In the genomic region with DNA sequence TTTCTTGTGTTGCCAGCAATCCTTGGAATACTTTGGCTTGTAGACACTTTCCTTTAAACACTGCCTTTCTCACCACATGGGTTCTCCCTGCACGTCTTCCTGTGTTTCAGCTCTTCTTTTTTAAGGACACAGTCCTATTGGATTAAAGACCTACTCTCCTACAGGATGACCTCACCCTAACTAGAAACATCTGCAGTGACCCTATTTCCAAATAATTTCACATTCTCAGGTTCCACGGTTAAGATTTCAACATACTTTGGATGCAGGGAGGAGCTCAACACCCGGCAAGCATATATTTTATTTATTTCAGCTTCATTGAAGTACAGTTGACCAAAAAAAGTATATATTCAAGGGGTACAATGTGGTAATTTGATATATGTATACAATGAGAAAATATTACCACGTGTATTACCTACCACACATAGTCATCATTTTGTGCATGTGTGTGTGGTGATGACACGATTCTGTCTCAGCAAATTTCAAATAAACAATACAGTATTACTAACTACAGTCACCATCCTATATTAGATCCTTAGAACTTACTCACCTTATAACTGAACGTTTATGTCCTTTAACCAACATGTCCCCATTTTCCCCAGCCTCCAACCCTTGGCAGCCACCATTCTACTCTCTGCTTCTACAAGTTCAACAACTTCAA, we compare ENCODE assay signal across 12 cellular contexts.
"Had no signal": no experiment of that assay in that cellular context is flagged by ENCODE, and none has a peak within 500 bp of the region (broad histone marks: within the 10 kb centered on the region; RNA-seq: fewer than 3 reads in every experiment).

No MANE protein-coding gene starts in this region.

- H3K36me3 ChIP-seq: tibial artery had no signal

- ATAC-seq: activated T-cell treated with anti-CD3 and anti-CD28 coated beads, Interleukin-2, amount 50 U/mL, for 72 hours; natural killer cell treated with Interleukin-12 subunit alpha and Interleukin-12 subunit beta and Interleukin-15 and Interleukin-18, amount 100 ng/mL, for 72 hours had no signal

- DNase-seq: activated CD4-positive, alpha-beta T cell treated with anti-CD3 and anti-CD28 coated beads, Interleukin-2, amount 10 ng/mL, durations not matched to agents 24 days and 14 days; activated CD4-positive, CD25-positive, alpha-beta regulatory T cell; activated CD8-positive, alpha-beta memory T cell treated with anti-CD3 and anti-CD28 coated beads, Interleukin-2, amount 50 U/mL, for 48 hours; activated gamma-delta T cell treated with Interleukin-2 at 50 U/mL for 16 hours; activated T-cell treated with anti-CD3 and anti-CD28 coated beads, Interleukin-2, amount 50 U/mL, for 72 hours; amygdala; cortex of kidney; effector CD4-positive, alpha-beta T cell; stimulated activated CD4-positive, alpha-beta T cell treated with anti-CD3 and anti-CD28 coated beads, Interleukin-4, amount 100 ng/mL, for 1 hour; stimulated activated naive CD4-positive, alpha-beta T cell; tibial artery had no signal

- H3K4me3 ChIP-seq: tibial artery had no signal

- H3K27me3 ChIP-seq: tibial artery had no signal

- H3K9me3 ChIP-seq: tibial artery had no signal

- H3K27ac ChIP-seq: tibial artery had no signal
